8 cellular contexts compared by ENCODE assay signal in genomic region chr13:48037346-48038173, GRCh38. TPM values are rescaled to one million over a fixed set of nuclear protein-coding genes. Genes with fewer than 3 reads are reported as not detected.
DNase-seq lines count a peak whose midpoint lies in the region; ATAC-seq, FAIRE-seq and TF ChIP-seq lines count a peak whose summit lies in the region.

TSS of gene NUDT15 (plus strand) at chr13:48037726. CDS start at chr13:48037747, 21 bp downstream.

- no peak within 1 kb of the TSS for H3K23ac ChIP-seq in mesendoderm (ENCODE audit: low read length)

- TF ChIP-seq CTCF in D721Med (IDR thresholded peaks at IDR 0.05; ENCODE audit: insufficient read depth, missing control alignments): peak; percentile 98

- peak; percentile 79 for DNase-seq in D721Med (ENCODE audit: insufficient read length, low spot score)
- peak; percentile 93 for DNase-seq in NT2/D1 (ENCODE audit: low read depth, low spot score)
- peak; percentile 97 for DNase-seq in activated CD8-positive, alpha-beta memory T cell treated with anti-CD3 and anti-CD28 coated beads, Interleukin-2, amount 10 ng/mL, durations not matched to agents 7 days and 5 days
- DNase-seq in mesendoderm: peak; percentile 98
- peak; percentile 87 for DNase-seq in stimulated activated CD8-positive, alpha-beta memory T cell treated with anti-CD3 and anti-CD28 coated beads, Interleukin-15, amount 100 ng/mL, for 1 hour (ENCODE audit: low read depth)

- peak within 1 kb of the TSS; percentile 82 for H2BK5ac ChIP-seq in mesendoderm (ENCODE audit: low read length)

- H3K36me3 ChIP-seq in HUES48 (ENCODE audit: control insufficient read depth, insufficient read depth, low read length): peaks cover 19% of the 10 kb centered on the region
- H3K36me3 ChIP-seq in NT2/D1 (ENCODE audit: insufficient read depth, insufficient read length, low read length): peaks cover 30% of the 10 kb centered on the region
- no peaks in the 10 kb centered on the region for H3K36me3 ChIP-seq in endocrine pancreas (ENCODE audit: control insufficient read depth, insufficient read depth, low read length)
- peaks cover 4% of the 10 kb centered on the region for H3K36me3 ChIP-seq in mesendoderm (ENCODE audit: control insufficient read depth, insufficient read depth, low read length)

- H3K9me3 ChIP-seq in HUES48 (ENCODE audit: control insufficient read depth, insufficient read depth, low read length): peaks cover 9% of the 10 kb centered on the region
- H3K9me3 ChIP-seq in NT2/D1 (ENCODE audit: insufficient read depth, low read length): peaks cover 14% of the 10 kb centered on the region; the same call in 1 of the 2 replicates
- no peaks in the 10 kb centered on the region for H3K9me3 ChIP-seq in endocrine pancreas (ENCODE audit: control insufficient read depth, low read length)

- peak; percentile 90 for ATAC-seq in GM21390 (IDR thresholded peaks at IDR 0.05; ENCODE audit: unreplicated experiment)
- ATAC-seq in activated CD8-positive, alpha-beta memory T cell treated with anti-CD3 and anti-CD28 coated beads, Interleukin-2, amount 10 ng/mL, durations not matched to agents 7 days and 5 days: peak; percentile 92

- no peak within 1 kb of the TSS for H2BK120ac ChIP-seq in mesendoderm (ENCODE audit: low read depth, low read length)

- H3K4me1 ChIP-seq in HUES48 (ENCODE audit: control insufficient read depth, insufficient read depth, low read length) (peaks cover 17% of the 10 kb centered on the region), NT2/D1 (ENCODE audit: insufficient read depth, insufficient read length) (no peaks in the 10 kb centered on the region), endocrine pancreas (ENCODE audit: control insufficient read depth, insufficient read depth, low read length) (peaks cover 6% of the 10 kb centered on the region), mesendoderm (ENCODE audit: control insufficient read depth, low read depth, low read length) (peaks cover 6% of the 10 kb centered on the region)

- peaks cover 36% of the 10 kb centered on the region for H3K36me3 Mint-ChIP-seq in activated CD8-positive, alpha-beta memory T cell treated with anti-CD3 and anti-CD28 coated beads, Interleukin-2, amount 10 ng/mL, durations not matched to agents 7 days and 5 days

- peak within 1 kb of the TSS; percentile 95 for H3K27ac Mint-ChIP-seq in activated CD8-positive, alpha-beta memory T cell treated with anti-CD3 and anti-CD28 coated beads, Interleukin-2, amount 10 ng/mL, durations not matched to agents 7 days and 5 days

- H3K9me3 Mint-ChIP-seq in activated CD8-positive, alpha-beta memory T cell treated with anti-CD3 and anti-CD28 coated beads, Interleukin-2, amount 10 ng/mL, durations not matched to agents 7 days and 5 days (ENCODE audit: low read depth): no peaks in the 10 kb centered on the region

- H3K4me1 Mint-ChIP-seq in activated CD8-positive, alpha-beta memory T cell treated with anti-CD3 and anti-CD28 coated beads, Interleukin-2, amount 10 ng/mL, durations not matched to agents 7 days and 5 days: peaks cover 42% of the 10 kb centered on the region

- H3K27me3 ChIP-seq in HUES48 (ENCODE audit: control insufficient read depth, insufficient read depth, low read length) (no peaks in the 10 kb centered on the region), NT2/D1 (ENCODE audit: insufficient read depth, insufficient read length) (no peaks in the 10 kb centered on the region), endocrine pancreas (ENCODE audit: control insufficient read depth, insufficient read depth, low read length) (no peaks in the 10 kb centered on the region), mesendoderm (ENCODE audit: insufficient read depth, low read length, poor library complexity) (no peaks in the 10 kb centered on the region)

- peak within 1 kb of the TSS; percentile 66 for H2AK5ac ChIP-seq in mesendoderm (ENCODE audit: low read length)

- H3K4me2 ChIP-seq in mesendoderm (ENCODE audit: low read length): peak within 1 kb of the TSS; percentile 68

- peak within 1 kb of the TSS; percentile 96 for H3K4me3 Mint-ChIP-seq in activated CD8-positive, alpha-beta memory T cell treated with anti-CD3 and anti-CD28 coated beads, Interleukin-2, amount 10 ng/mL, durations not matched to agents 7 days and 5 days

- H4K5ac ChIP-seq in mesendoderm (ENCODE audit: low read length): no peak within 1 kb of the TSS

- WGBS in mesendoderm (ENCODE audit: extremely low coverage, insufficient coverage, low lambda C conversion rate): no CpG with 5 or more reads among the region's 82 CpGs

- CTCF ChIA-PET in activated CD8-positive, alpha-beta memory T cell treated with anti-CD3 and anti-CD28 coated beads, Interleukin-2, amount 10 ng/mL, durations not matched to agents 7 days and 5 days (lab: Charles Lee): interaction anchor here (0.6 to 3.7 kb wide), 29 partner anchors 8 to 938 kb away, joined by 3 to 38 read pairs (median 3); partner anchors contain the start of genes CYSLTR2, FNDC3A, MED4 and SUCLA2

- peaks cover 4% of the 10 kb centered on the region for H3K79me1 ChIP-seq in mesendoderm (ENCODE audit: low read length)

- peak; percentile 67 for FAIRE-seq in D721Med (lab: Jason Lieb, UNC)

- H3K27ac ChIP-seq in HUES48 (ENCODE audit: low read depth, low read length) (peak within 1 kb of the TSS; percentile 98), mesendoderm (ENCODE audit: low read depth, low read length) (peak within 1 kb of the TSS; percentile 93)

- H3K4me3 ChIP-seq in HUES48 (ENCODE audit: low read depth, low read length) (peak within 1 kb of the TSS; percentile 78), NT2/D1 (ENCODE audit: insufficient read length, low read depth) (peak within 1 kb of the TSS; percentile 71), endocrine pancreas (ENCODE audit: control insufficient read depth, insufficient read depth, low read length) (peak within 1 kb of the TSS; percentile 86), mesendoderm (ENCODE audit: low read length) (peak within 1 kb of the TSS; percentile 66)

- H4K8ac ChIP-seq in mesendoderm (ENCODE audit: low read depth, low read length): no peak within 1 kb of the TSS

- peak within 1 kb of the TSS; percentile 94 for H3K56ac ChIP-seq in mesendoderm (ENCODE audit: low read length)

- no peaks in the 10 kb centered on the region for H3K27me3 Mint-ChIP-seq in activated CD8-positive, alpha-beta memory T cell treated with anti-CD3 and anti-CD28 coated beads, Interleukin-2, amount 10 ng/mL, durations not matched to agents 7 days and 5 days

- H3K18ac ChIP-seq in mesendoderm (ENCODE audit: low read length): peak within 1 kb of the TSS; percentile 4

- peaks cover 12% of the 10 kb centered on the region for H3K79me2 ChIP-seq in mesendoderm (ENCODE audit: control insufficient read depth, insufficient read depth, low read length)

- no peak within 1 kb of the TSS for H2BK15ac ChIP-seq in mesendoderm (replicated peaks; ENCODE audit: low read depth)

- H3K4ac ChIP-seq in mesendoderm (ENCODE audit: low read depth, low read length): peak within 1 kb of the TSS; percentile 73

- peak within 1 kb of the TSS; percentile 94 for H3K9ac ChIP-seq in HUES48 (ENCODE audit: low read depth, low read length)
- H3K9ac ChIP-seq in NT2/D1 (ENCODE audit: insufficient read length, low read depth): peak within 1 kb of the TSS; percentile 90
- peak within 1 kb of the TSS; percentile 70 for H3K9ac ChIP-seq in endocrine pancreas (ENCODE audit: control insufficient read depth, insufficient read depth, low read length)
- peak within 1 kb of the TSS; percentile 84 for H3K9ac ChIP-seq in mesendoderm (ENCODE audit: low read length)

RNA-seq across cellular contexts. Expression of gene NUDT15, which starts in this region (rescaled TPM):
- total RNA-seq in activated CD8-positive, alpha-beta memory T cell treated with anti-CD3 and anti-CD28 coated beads, Interleukin-2, amount 10 ng/mL, durations not matched to agents 7 days and 5 days: 10 to 100 TPM; 10.6 to 13.7 TPM
- 170 TPM for polyA plus RNA-seq in mesendoderm (2013, experiment 1 of 2)
- 174 TPM for polyA plus RNA-seq in mesendoderm (2013, experiment 2 of 2)

Comparison
In these comparisons a context has a peak if more than half of its experiments do, and no peak if none do; other contexts are left out.
1. Peak in every context shown above with its lines: DNase-seq, ATAC-seq, H3K4me3 ChIP-seq and H3K27ac ChIP-seq.